Comparison of ENCODE assay signal across 16 cellular contexts in genomic region chr17:61007980-61008379, GRCh38.
DNase-seq lines count a peak whose midpoint lies in the region; TF ChIP-seq lines count a peak whose summit lies in the region.
"Had no signal": no experiment of that assay in that cellular context is flagged by ENCODE, and none has a peak within 500 bp of the region (broad histone marks: within the 10 kb centered on the region; RNA-seq: fewer than 3 reads in every experiment).

No MANE protein-coding gene starts in this region.

- no peak overlapping the region for H3K23ac ChIP-seq in mesendoderm (ENCODE audit: low read length)

- peak; percentile 82 for DNase-seq in SK-MEL-5 (ENCODE audit: low read depth, low spot score)
- peak; percentile 54 for DNase-seq in fibroblast of villous mesenchyme (ENCODE audit: low read depth)
- DNase-seq in mesendoderm, result peak; percentile 18
- DNase-seq in tibial artery, result no peak
- DNase-seq in iPS-NIHi7 (ENCODE audit: extremely low spot score), result no peak
- DNase-seq in MG63, result no peak
- DNase-seq in BE2C, result no peak
- DNase-seq: activated CD4-positive, alpha-beta T cell treated with anti-CD3 and anti-CD28 coated beads, Interleukin-2, amount 50 U/mL, for 4 hours; effector memory CD4-positive, alpha-beta T cell; NCI-H1694 treated with DMSO at 0.1 percent for 48 hours; NCI-H748 treated with DMSO at 0.1 percent for 48 hours; ovary; stimulated activated CD4-positive, alpha-beta T cell treated with anti-CD3 and anti-CD28 coated beads, Interleukin-4, amount 100 ng/mL, for 24 hours had no signal

- no peak overlapping the region for H3K56ac ChIP-seq in mesendoderm (ENCODE audit: low read length)

- no CpG with 5 or more reads among the region's 3 CpGs for WGBS in mesendoderm (ENCODE audit: extremely low coverage, insufficient coverage, low lambda C conversion rate)

- H2AK5ac ChIP-seq in mesendoderm (ENCODE audit: low read length), result no peak overlapping the region

- no peaks in the 10 kb centered on the region for H3K79me2 ChIP-seq in mesendoderm (ENCODE audit: control insufficient read depth, insufficient read depth, low read length)

- H3K27ac ChIP-seq in mesendoderm (ENCODE audit: low read depth, low read length) (no peak overlapping the region), tibial artery (peak overlapping the region; percentile 40 to 49)
- H3K27ac ChIP-seq: C4-2B, ovary, RWPE1 had no signal

- no peaks in the 10 kb centered on the region for H3K79me1 ChIP-seq in mesendoderm (ENCODE audit: low read length)

- no peak overlapping the region for H2BK120ac ChIP-seq in mesendoderm (ENCODE audit: low read depth, low read length)

- intact Hi-C loops in tibial artery (cut with DNase I; ENCODE audit: low total_unique reads), result no loop called here

- no peak overlapping the region for H3K9ac ChIP-seq in mesendoderm (ENCODE audit: low read length)

- no peak overlapping the region for H3K4ac ChIP-seq in mesendoderm (ENCODE audit: low read depth, low read length)

- H3K36me3 ChIP-seq in mesendoderm (ENCODE audit: control insufficient read depth, insufficient read depth, low read length), result no peaks in the 10 kb centered on the region
- no peaks in the 10 kb centered on the region for H3K36me3 ChIP-seq in tibial artery
- no peaks in the 10 kb centered on the region for H3K36me3 ChIP-seq in MG63
- H3K36me3 ChIP-seq in BE2C, result no peaks in the 10 kb centered on the region
- H3K36me3 ChIP-seq: gastroesophageal sphincter, ovary had no signal

- H2BK5ac ChIP-seq in mesendoderm (ENCODE audit: low read length), result no peak overlapping the region

- in situ Hi-C loops in SK-MEL-5 (cut with HindIII; ENCODE audit: low pct_unique_long_range_greater_than_20kb, low sequenced_read_pairs), result no loop called here

- H3K9me3 ChIP-seq in tibial artery, result no peaks in the 10 kb centered on the region
- no peaks in the 10 kb centered on the region for H3K9me3 ChIP-seq in MG63
- H3K9me3 ChIP-seq in BE2C, result no peaks in the 10 kb centered on the region
- H3K9me3 ChIP-seq: gastroesophageal sphincter, ovary had no signal

- TF ChIP-seq CTCF in fibroblast of villous mesenchyme (IDR thresholded peaks at IDR 0.05; ENCODE audit: insufficient read depth, low read depth, low read length) (no peak), tibial artery (IDR thresholded peaks at IDR 0.05) (no peak), BE2C (IDR thresholded peaks at IDR 0.05; ENCODE audit: low read depth, low read length) (no peak)

- no peak overlapping the region for H3K4me2 ChIP-seq in mesendoderm (ENCODE audit: low read length)

- no peak overlapping the region for H4K5ac ChIP-seq in mesendoderm (ENCODE audit: low read length)

- no peak overlapping the region for H3K18ac ChIP-seq in mesendoderm (ENCODE audit: low read length)

- no peak overlapping the region for H4K8ac ChIP-seq in mesendoderm (ENCODE audit: low read depth, low read length)

- H3K4me1 ChIP-seq in mesendoderm (ENCODE audit: control insufficient read depth, low read depth, low read length) (no peaks in the 10 kb centered on the region), tibial artery (peaks cover 0 to 43% (median 0%) of the 10 kb centered on the region in 4 donors), BE2C (peaks cover 5% of the 10 kb centered on the region)

- H3K27me3 ChIP-seq in mesendoderm (ENCODE audit: insufficient read depth, low read length, poor library complexity), result no peaks in the 10 kb centered on the region
- no peaks in the 10 kb centered on the region for H3K27me3 ChIP-seq in tibial artery
- no peaks in the 10 kb centered on the region for H3K27me3 ChIP-seq in MG63
- H3K27me3 ChIP-seq in BE2C, result no peaks in the 10 kb centered on the region
- H3K27me3 ChIP-seq: gastroesophageal sphincter, ovary had no signal

- H3K4me3 ChIP-seq in fibroblast of villous mesenchyme (ENCODE audit: low read depth, low read length), result no peak overlapping the region
- no peak overlapping the region for H3K4me3 ChIP-seq in mesendoderm (ENCODE audit: low read length)
- no peak overlapping the region for H3K4me3 ChIP-seq in tibial artery
- no peak overlapping the region for H3K4me3 ChIP-seq in MG63
- H3K4me3 ChIP-seq in BE2C (ENCODE audit: low read depth, low read length), result no peak overlapping the region
- H3K4me3 ChIP-seq: gastroesophageal sphincter, ovary had no signal

- no peak overlapping the region for H2BK15ac ChIP-seq in mesendoderm (replicated peaks; ENCODE audit: low read depth)

Comparison
In these comparisons a context has a peak if more than half of its experiments do, and no peak if none do; other contexts are left out.
1. DNase-seq: peak in SK-MEL-5 (single experiment), fibroblast of villous mesenchyme (single experiment) and mesendoderm (single experiment); none in tibial artery (0 of 2), iPS-NIHi7 (single experiment), MG63 (single experiment) and BE2C (single experiment).